Comparison of ENCODE assay signal across 23 cellular contexts in genomic region chr13:46604226-46604968, GRCh38. TPM values are rescaled to one million over a fixed set of nuclear protein-coding genes. Genes with fewer than 3 reads are reported as not detected.
A peak's percentile ranks its signal among the peaks of the same experiment; 100 is the strongest.
DNase-seq lines count a peak whose midpoint lies in the region; ATAC-seq and TF ChIP-seq lines count a peak whose summit lies in the region.
"Had no signal": no experiment of that assay in that cellular context is flagged by ENCODE, and none has a peak within 500 bp of the region (broad histone marks: within the 10 kb centered on the region; RNA-seq: fewer than 3 reads in every experiment).

No MANE protein-coding gene starts in this region.

- H3K9me3 ChIP-seq in RWPE2 (ENCODE audit: severe bottlenecking) (no peaks in the 10 kb centered on the region), esophagus (ENCODE audit: control insufficient read depth in 2 of 2, insufficient read depth in 1 of 2, low read depth in 1 of 2, low read length in 1 of 2) (no peaks in the 10 kb centered on the region), muscle layer of colon (ENCODE audit: low read length) (no peaks in the 10 kb centered on the region), tibial artery (no peaks in the 10 kb centered on the region)
- H3K9me3 ChIP-seq: adrenal gland, thoracic aorta had no signal

- ATAC-seq in RWPE2 (ENCODE audit: low read depth) (peak; percentile 19; the same call in 1 of the 3 replicates), HG03175 (IDR thresholded peaks at IDR 0.05; ENCODE audit: unreplicated experiment) (no peak)
- ATAC-seq: foreskin keratinocyte, Panc1, WTC11 had no signal

- WGBS in esophagus, 2 donors = 64 to 71% methylated on average over 5 of the region's 5 CpGs

- H3K36me3 ChIP-seq in RWPE2 (ENCODE audit: low read depth) (peaks cover 2% of the 10 kb centered on the region; the same call in 1 of the 2 replicates), esophagus (ENCODE audit: control insufficient read depth in 2 of 2, insufficient read depth in 2 of 2, low read length in 1 of 2) (no peaks in the 10 kb centered on the region), muscle layer of colon (ENCODE audit: insufficient read depth, low read length) (no peaks in the 10 kb centered on the region), tibial artery (no peaks in the 10 kb centered on the region)
- H3K36me3 ChIP-seq: adrenal gland, neural progenitor cell, thoracic aorta had no signal

- peaks cover 5% of the 10 kb centered on the region for H3K27me3 Mint-ChIP-seq in endothelial cell (ENCODE audit: unreplicated experiment)

- H3K4me1 Mint-ChIP-seq in endothelial cell (ENCODE audit: unreplicated experiment) = peaks cover 63% of the 10 kb centered on the region

- H3K4me3 ChIP-seq in RWPE2 (ENCODE audit: severe bottlenecking) = no peak overlapping the region
- H3K4me3 ChIP-seq in esophagus (ENCODE audit: low read depth in 1 of 2, low read length in 2 of 2) = no peak overlapping the region
- no peak overlapping the region for H3K4me3 ChIP-seq in muscle layer of colon (ENCODE audit: low read depth in 1 of 2, low read length in 2 of 2)
- H3K4me3 ChIP-seq in tibial artery = no peak overlapping the region
- H3K4me3 ChIP-seq: adrenal gland, neural progenitor cell, thoracic aorta had no signal

- no peak for DNase-seq in RWPE2 (ENCODE audit: low spot score)
- no peak for DNase-seq in tibial artery
- no peak for DNase-seq in SKM-1 (lab: John Stamatoyannopoulos, UW; ENCODE audit: unreplicated experiment)
- no peak for DNase-seq in endothelial cell (ENCODE audit: low spot score)
- no peak for DNase-seq in cortex of kidney (lab: John Stamatoyannopoulos, UW)
- DNase-seq: activated CD8-positive, alpha-beta memory T cell treated with anti-CD3 and anti-CD28 coated beads for 24 hours; DMS79; foreskin keratinocyte; HFFc6; IMR-90; NCI-H1048; NCI-H774; stimulated activated CD4-positive, alpha-beta T cell treated with anti-CD3 and anti-CD28 coated beads, Interleukin-2, amount 100 ng/mL, for 48 hours had no signal

- H3K27ac Mint-ChIP-seq in endothelial cell (ENCODE audit: unreplicated experiment) = no peak overlapping the region
- H3K27ac Mint-ChIP-seq: activated T-helper 2 cell treated with anti-CD3 and anti-CD28 coated beads, Interferon-gamma antibody, Interleukin-2, Interleukin-4, amounts not matched to agents 10 μg/mL and 5 μg/mL and 100 μg/mL, durations not matched to agents 14 hours and 24 hours and 36 hours; HFFc6; neural progenitor cell; WTC11 had no signal

- no peak overlapping the region for H3K4me3 Mint-ChIP-seq in endothelial cell (ENCODE audit: unreplicated experiment)
- H3K4me3 Mint-ChIP-seq: CD14-positive monocyte, HFFc6, neural progenitor cell, WTC11 had no signal

- no peaks in the 10 kb centered on the region for H3K9me3 Mint-ChIP-seq in endothelial cell (ENCODE audit: unreplicated experiment)
- H3K9me3 Mint-ChIP-seq: activated T-helper 2 cell treated with anti-CD3 and anti-CD28 coated beads, Interferon-gamma antibody, Interleukin-2, Interleukin-4, amounts not matched to agents 10 μg/mL and 5 μg/mL and 100 μg/mL, durations not matched to agents 14 hours and 24 hours and 36 hours; CD14-positive monocyte; HFFc6; neural progenitor cell; WTC11 had no signal

- no peaks in the 10 kb centered on the region for H3K27me3 ChIP-seq in RWPE2 (ENCODE audit: insufficient read depth, poor library complexity, severe bottlenecking)
- H3K27me3 ChIP-seq in esophagus (ENCODE audit: control insufficient read depth in 1 of 2, insufficient read depth in 2 of 2, low read length in 2 of 2) = no peaks in the 10 kb centered on the region
- no peaks in the 10 kb centered on the region for H3K27me3 ChIP-seq in muscle layer of colon (ENCODE audit: control insufficient read depth in 1 of 2, insufficient read depth in 2 of 2, low read length in 2 of 2)
- no peaks in the 10 kb centered on the region for H3K27me3 ChIP-seq in tibial artery
- H3K27me3 ChIP-seq: adrenal gland, foreskin keratinocyte, neural progenitor cell had no signal

- H3K27ac ChIP-seq in RWPE2 (ENCODE audit: poor library complexity, severe bottlenecking) (no peak overlapping the region), esophagus (ENCODE audit: low read depth in 2 of 2, low read length in 1 of 2) (peak overlapping the region; percentile 21 to 52), muscle layer of colon (ENCODE audit: low read depth, low read length) (peak overlapping the region; percentile 16), tibial artery (peak overlapping the region; percentile 17 to 33)
- H3K27ac ChIP-seq: adrenal gland, foreskin keratinocyte, neural progenitor cell, thoracic aorta had no signal

- H3K36me3 Mint-ChIP-seq in endothelial cell (ENCODE audit: low read depth, unreplicated experiment) = no peaks in the 10 kb centered on the region
- H3K36me3 Mint-ChIP-seq: neural progenitor cell, WTC11 had no signal

- intact Hi-C loops in tibial artery (cut with DNase I; ENCODE audit: low total_unique reads) = no loop called here

- TF ChIP-seq CTCF in RWPE2 (IDR thresholded peaks at IDR 0.05; ENCODE audit: poor library complexity, severe bottlenecking) (no peak), tibial artery (IDR thresholded peaks at IDR 0.05) (no peak), endothelial cell (IDR thresholded peaks at IDR 0.05; ENCODE audit: unreplicated experiment) (no peak)

- H3K4me1 ChIP-seq in RWPE2 (ENCODE audit: insufficient read depth, poor library complexity, severe bottlenecking) = peaks cover 49% of the 10 kb centered on the region
- H3K4me1 ChIP-seq in esophagus (ENCODE audit: control insufficient read depth in 2 of 2, insufficient read depth in 2 of 2, low read length in 1 of 2) = peaks cover 2 to 9% of the 10 kb centered on the region in 2 donors
- H3K4me1 ChIP-seq in muscle layer of colon (ENCODE audit: insufficient read depth, low read length) = peaks cover 73% of the 10 kb centered on the region
- peaks cover 0 to 98% (median 64%) of the 10 kb centered on the region in 4 donors for H3K4me1 ChIP-seq in tibial artery

- no peak overlapping the region for H3K9ac ChIP-seq in muscle layer of colon (ENCODE audit: low read length)
- H3K9ac ChIP-seq: neural progenitor cell had no signal

RNA-seq across cellular contexts. Expression of gene LRCH1, which starts 51.4 kb away (rescaled TPM):
- polyA plus RNA-seq in esophagus = 1 to 10 TPM; 2.1 to 4.3 TPM
- total RNA-seq in endothelial cell (ENCODE audit: unreplicated experiment) = 45.6 TPM
